In genomic region chr16:50227120-50227519, GRCh38 we compare ENCODE assay signal across 1 cellular context.
TF ChIP-seq lines count a peak whose summit lies in the region.

No MANE protein-coding gene starts in this region.

TF ChIP-seq in K562, 482 proteins besides CTCF, POLR2A, EP300 and RAD21:
- no peak for TF ChIP-seq ZNF75A (CRISPR knock-in tag; IDR thresholded peaks at IDR 0.05)
- TF ChIP-seq WHSC1 (IDR thresholded peaks at IDR 0.05; ENCODE audit: low read length), result peak; percentile 44
